ENCODE assay signal across 9 cellular contexts in the genomic region with DNA sequence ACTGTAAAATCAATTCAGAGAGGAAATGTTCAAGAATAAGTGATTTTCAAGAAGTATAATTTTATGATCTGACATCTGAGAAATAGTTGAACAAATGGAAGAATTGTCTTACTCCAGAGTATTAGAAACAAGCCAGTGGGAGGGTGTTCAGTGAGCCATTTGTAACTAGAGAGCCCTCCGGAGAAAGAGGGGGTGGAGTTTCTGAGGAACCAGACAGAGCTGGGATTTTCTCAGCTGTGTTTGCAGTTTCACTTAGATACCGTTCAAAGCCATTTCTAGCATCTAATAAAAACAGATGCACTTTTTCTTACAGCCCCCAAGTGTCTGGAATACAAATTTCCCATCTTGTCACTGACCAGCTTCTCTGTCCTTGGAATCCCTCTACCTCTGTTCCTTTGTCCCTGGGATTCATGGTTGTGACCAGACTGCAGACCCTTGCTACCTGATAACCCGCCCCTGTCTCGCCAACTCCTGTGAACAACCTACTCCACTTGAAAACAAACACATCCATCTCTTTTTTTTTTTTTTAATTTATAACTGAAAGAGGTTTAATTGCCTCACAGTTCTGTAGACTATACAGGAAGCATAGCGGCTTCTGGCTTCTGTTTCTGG.
DNase-seq lines count a peak whose midpoint lies in the region; ATAC-seq and TF ChIP-seq lines count a peak whose summit lies in the region.
"Had no signal": no experiment of that assay in that cellular context is flagged by ENCODE, and none has a peak within 500 bp of the region (broad histone marks: within the 10 kb centered on the region; RNA-seq: fewer than 3 reads in every experiment).

No MANE protein-coding gene starts in this region.

- peaks cover 10% of the 10 kb centered on the region for H3K4me1 ChIP-seq in OCI-LY3 (ENCODE audit: low read length)
- no peaks in the 10 kb centered on the region for H3K4me1 ChIP-seq in Caco-2

- POLR2A ChIA-PET in HEK293T (lab: Yijun Ruan, JAX) = no interaction called here
- POLR2A ChIA-PET in Caco-2 (lab: Charles Lee) = no interaction called here

- H3K9ac ChIP-seq in OCI-LY3 (ENCODE audit: low read length) = no peak overlapping the region

- H4K20me1 ChIP-seq in OCI-LY3 (ENCODE audit: insufficient read depth, low read length) = no peaks in the 10 kb centered on the region

- no peak for ATAC-seq in HG02981 (IDR thresholded peaks at IDR 0.05; ENCODE audit: unreplicated experiment)

- H3K4me3 ChIP-seq in OCI-LY3 (ENCODE audit: low read length) (no peak overlapping the region), Caco-2 (ENCODE audit: low read depth, low read length) (no peak overlapping the region)

- H3K79me2 ChIP-seq in OCI-LY3 (ENCODE audit: low read length) = no peaks in the 10 kb centered on the region

- H3K4me1 Mint-ChIP-seq in Caco-2 (ENCODE audit: low read depth, unreplicated experiment) = no peaks in the 10 kb centered on the region

- no peak overlapping the region for H2AFZ ChIP-seq in OCI-LY3 (ENCODE audit: low read depth, low read length)

- H3K27ac Mint-ChIP-seq in Caco-2 (ENCODE audit: unreplicated experiment) = no peak overlapping the region

- H3K36me3 ChIP-seq in OCI-LY3 (replicated peaks; ENCODE audit: low read depth, low read length) = no peaks in the 10 kb centered on the region
- no peaks in the 10 kb centered on the region; the same call in 1 of the 2 replicates for H3K36me3 ChIP-seq in Caco-2 (ENCODE audit: control insufficient read depth, insufficient read depth, low read length)

- no TSS peak for BruUV-seq in Caco-2 (replicated peaks; lab: Mats Ljungman, UMichigan)

- H3K9me3 ChIP-seq in OCI-LY3 (ENCODE audit: insufficient read depth, low read length) (no peaks in the 10 kb centered on the region), Caco-2 (no peaks in the 10 kb centered on the region)

- H3K27me3 Mint-ChIP-seq in Caco-2 (ENCODE audit: insufficient read depth, unreplicated experiment) = no peaks in the 10 kb centered on the region

- H3K4me2 ChIP-seq in OCI-LY3 (ENCODE audit: low read length) = peak overlapping the region; percentile 1; the same call in 1 of the 2 replicates

- CTCF ChIA-PET in HEK293T (lab: Yijun Ruan, JAX) = interaction anchor here (0.6 kb wide), 1 partner anchor 81 kb away, joined by 3 read pairs; no protein-coding TSS in a partner anchor
- CTCF ChIA-PET in Caco-2 (lab: Charles Lee) = no interaction called here

- peak; percentile 28 for DNase-seq in AG20443 (ENCODE audit: low spot score)
- peak; percentile 10 for DNase-seq in HEK293T (ENCODE audit: extremely low spot score)
- peak; percentile 11 for DNase-seq in inferior parietal cortex (ENCODE audit: extremely low spot score)
- no peak for DNase-seq in NCI-H82 (lab: John Stamatoyannopoulos, UW)
- no peak for DNase-seq in Caco-2
- DNase-seq in amniotic stem cell (lab: John Stamatoyannopoulos, UW) = no peak
- DNase-seq: C1 segment of cervical spinal cord had no signal

- intact Hi-C loops in Caco-2 (cut with micrococcal nuclease; ENCODE audit: unreplicated experiment) = no loop called here

- no peak overlapping the region for H3K27ac ChIP-seq in OCI-LY3 (ENCODE audit: low read length)

- H3K9me3 Mint-ChIP-seq in Caco-2 (ENCODE audit: unreplicated experiment) = peaks cover 7% of the 10 kb centered on the region

- TF ChIP-seq CTCF in OCI-LY3 (IDR thresholded peaks at IDR 0.05; ENCODE audit: low read depth, low read length) = no peak
- no peak for TF ChIP-seq CTCF in Caco-2 (IDR thresholded peaks at IDR 0.05; ENCODE audit: insufficient read depth in 1 of 2, low read depth in 1 of 2, low read length in 1 of 2, severe bottlenecking in 1 of 2, unreplicated experiment in 1 of 2)

- H3K36me3 Mint-ChIP-seq in Caco-2 (ENCODE audit: insufficient read depth, unreplicated experiment) = peaks cover 4% of the 10 kb centered on the region

- H3K27me3 ChIP-seq in OCI-LY3 (ENCODE audit: low read depth, low read length) (peaks cover 37% of the 10 kb centered on the region), Caco-2 (replicated peaks; ENCODE audit: control insufficient read depth, insufficient read depth, low read length) (no peaks in the 10 kb centered on the region)

- H3K4me3 Mint-ChIP-seq in Caco-2 (ENCODE audit: unreplicated experiment) = no peak overlapping the region

TF ChIP-seq in HEK293T, 16 proteins besides CTCF, POLR2A, EP300 and RAD21:
- TF ChIP-seq CTBP1 (IDR thresholded peaks at IDR 0.05; ENCODE audit: borderline replicate concordance) (no peak), SUZ12 (IDR thresholded peaks at IDR 0.05) (no peak), ARNT (IDR thresholded peaks at IDR 0.05) (no peak), FOXM1 (IDR thresholded peaks at IDR 0.05; ENCODE audit: borderline replicate concordance) (no peak), NFRKB (IDR thresholded peaks at IDR 0.05) (no peak), ELF4 (IDR thresholded peaks at IDR 0.05) (no peak), LEF1 (IDR thresholded peaks at IDR 0.05; ENCODE audit: borderline replicate concordance) (no peak), SP1 (IDR thresholded peaks at IDR 0.05) (no peak), L3MBTL2 (conservative IDR thresholded peaks at IDR 0.05) (no peak), FOXK2 (IDR thresholded peaks at IDR 0.05) (no peak), FOXA1 (IDR thresholded peaks at IDR 0.05) (no peak)
- TF ChIP-seq, protein P1, sequence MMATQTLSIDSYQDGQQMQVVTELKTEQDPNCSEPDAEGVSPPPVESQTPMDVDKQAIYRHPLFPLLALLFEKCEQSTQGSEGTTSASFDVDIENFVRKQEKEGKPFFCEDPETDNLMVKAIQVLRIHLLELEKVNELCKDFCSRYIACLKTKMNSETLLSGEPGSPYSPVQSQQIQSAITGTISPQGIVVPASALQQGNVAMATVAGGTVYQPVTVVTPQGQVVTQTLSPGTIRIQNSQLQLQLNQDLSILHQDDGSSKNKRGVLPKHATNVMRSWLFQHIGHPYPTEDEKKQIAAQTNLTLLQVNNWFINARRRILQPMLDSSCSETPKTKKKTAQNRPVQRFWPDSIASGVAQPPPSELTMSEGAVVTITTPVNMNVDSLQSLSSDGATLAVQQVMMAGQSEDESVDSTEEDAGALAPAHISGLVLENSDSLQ (IDR thresholded peaks at IDR 0.05) = no peak

Comparison
In these comparisons a context has a peak if more than half of its experiments do, and no peak if none do; other contexts are left out.
1. DNase-seq: peak in AG20443 (single experiment), HEK293T (single experiment) and inferior parietal cortex (single experiment); none in NCI-H82 (single experiment), Caco-2 (0 of 2) and amniotic stem cell (single experiment).